1 cellular context compared by ENCODE assay signal in genomic region chr20:32563311-32564272, GRCh38.
TF ChIP-seq lines count a peak whose summit lies in the region.

No MANE protein-coding gene starts in this region.

TF ChIP-seq in HepG2, 621 proteins besides CTCF, POLR2A, EP300 and RAD21 (continued from another document):
- TF ChIP-seq NRL (CRISPR knock-in tag; IDR thresholded peaks at IDR 0.05; ENCODE audit: borderline replicate concordance), result peak; percentile 55; the same call in 1 of the 2 replicates
- TF ChIP-seq ZSCAN12 (CRISPR knock-in tag; IDR thresholded peaks at IDR 0.05), result no peak
